In the genomic region with DNA sequence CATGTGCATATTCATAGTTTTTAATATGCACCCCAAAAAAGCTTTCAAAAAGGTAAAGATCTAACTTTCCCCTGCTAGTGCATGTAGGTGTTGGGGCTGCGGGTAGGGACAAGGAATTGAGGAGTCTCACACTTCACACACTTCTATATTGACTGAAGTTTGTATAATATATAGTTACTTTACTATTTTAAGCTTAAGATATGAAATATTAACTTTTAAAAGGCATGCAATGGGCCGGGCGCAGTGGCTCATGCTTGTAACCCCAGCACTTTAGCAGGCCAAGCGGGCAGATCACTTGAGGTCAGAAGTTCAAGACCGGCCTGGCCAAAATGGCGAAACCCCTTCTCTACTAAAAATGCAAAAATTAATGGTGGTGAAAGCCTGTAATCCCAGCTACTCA, we compare ENCODE assay signal across 9 cellular contexts.
"Had no signal": no experiment of that assay in that cellular context is flagged by ENCODE, and none has a peak within 500 bp of the region (broad histone marks: within the 10 kb centered on the region; RNA-seq: fewer than 3 reads in every experiment).

No MANE protein-coding gene starts in this region.

- ATAC-seq: GM23338, K562 had no signal

- H3K4me2 ChIP-seq: GM23338 had no signal

- DNase-seq: H9, HCEC 1CT, IMR-90, KG1 had no signal

- H3K4me3 ChIP-seq: GM23338, K562 had no signal

- H2AFZ ChIP-seq: GM23338 had no signal

- FAIRE-seq: H1, H54, K562 had no signal

- H3K27ac ChIP-seq: HL-60 had no signal
